ENCODE assay signal across 15 cellular contexts in the genomic region with DNA sequence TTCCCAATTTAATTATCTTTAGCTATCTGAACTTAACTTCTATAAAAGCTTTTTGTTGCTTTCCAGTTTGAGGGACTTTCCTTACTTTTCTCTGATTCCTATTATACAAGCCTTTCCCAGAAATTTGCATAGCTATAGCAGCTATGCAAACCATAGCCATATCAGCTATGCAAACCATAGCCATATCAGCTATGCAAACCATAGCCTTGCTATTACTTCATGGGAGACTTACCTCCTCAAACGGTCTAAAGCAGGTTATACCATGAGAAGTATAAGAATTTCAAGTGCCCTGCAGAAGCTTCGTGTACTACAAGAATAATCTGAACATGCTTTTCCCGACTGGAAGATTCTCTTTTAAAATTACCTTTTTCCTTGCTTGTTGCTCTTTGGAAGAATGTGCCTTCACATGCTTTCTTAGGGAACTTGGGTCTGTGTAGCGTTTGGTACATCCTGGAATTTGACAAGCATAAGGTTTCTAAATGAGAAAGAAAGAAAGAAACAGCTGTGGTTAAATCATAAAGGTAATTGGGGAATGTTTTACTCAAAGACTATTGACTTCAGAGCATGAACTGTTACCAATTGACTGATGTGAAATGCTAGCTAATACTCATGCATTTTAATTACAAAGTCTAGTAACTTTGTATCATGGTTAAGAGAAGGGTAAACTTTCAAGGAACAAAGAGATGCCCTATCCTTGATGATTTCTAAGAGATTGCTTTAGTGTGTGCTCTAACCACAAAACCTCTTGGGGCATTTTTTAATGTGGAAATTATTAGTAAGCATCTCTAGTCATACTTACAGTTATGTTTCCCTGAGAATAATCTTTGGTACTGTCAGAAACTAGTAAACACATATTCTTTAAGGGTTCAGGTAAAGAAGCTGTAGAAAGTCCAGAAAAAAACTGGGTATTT.
DNase-seq lines count a peak whose midpoint lies in the region; ATAC-seq and TF ChIP-seq lines count a peak whose summit lies in the region.
"Had no signal": no experiment of that assay in that cellular context is flagged by ENCODE, and none has a peak within 500 bp of the region (broad histone marks: within the 10 kb centered on the region; RNA-seq: fewer than 3 reads in every experiment).

No MANE protein-coding gene starts in this region.

- H3K4me2 ChIP-seq in GM23248 (ENCODE audit: unreplicated experiment), result peak overlapping the region; percentile 5
- H3K4me2 ChIP-seq: PC-9 had no signal

- no peaks in the 10 kb centered on the region for H4K20me1 ChIP-seq in GM23248 (ENCODE audit: insufficient read depth)

- H3K27ac Mint-ChIP-seq in activated T-helper 17 cell treated with anti-CD3 and anti-CD28 coated beads, Interleukin-2, amount 50 U/mL, for 72 hours, result peak overlapping the region; percentile 45
- H3K27ac Mint-ChIP-seq: CD4-positive, CD25-positive, alpha-beta regulatory T cell had no signal

- no peak overlapping the region for H3K4me3 ChIP-seq in GM23248
- H3K4me3 ChIP-seq: heart left ventricle, lung, ovary, PC-9 had no signal

- ATAC-seq in activated T-helper 17 cell treated with anti-CD3 and anti-CD28 coated beads, Interleukin-2, amount 50 U/mL, for 72 hours (replicated peaks), result peak; percentile 50
- ATAC-seq in omental fat pad (ENCODE audit: low FRiP score), result no peak

- H3K9me3 ChIP-seq in GM23248 (ENCODE audit: low read depth), result no peaks in the 10 kb centered on the region
- H3K9me3 ChIP-seq: heart left ventricle, ovary had no signal

- H3K9ac ChIP-seq in GM23248, result peak overlapping the region; percentile 6; the same call in 1 of the 2 replicates

- in situ Hi-C loops in GM23248 (cut with MboI), result no loop called here

- no peaks in the 10 kb centered on the region for H3K27me3 ChIP-seq in GM23248 (replicated peaks; ENCODE audit: insufficient read depth)
- H3K27me3 ChIP-seq: heart left ventricle, ovary had no signal

- no peak overlapping the region for H3K4me3 Mint-ChIP-seq in activated T-helper 17 cell treated with anti-CD3 and anti-CD28 coated beads, Interleukin-2, amount 50 U/mL, for 72 hours

- peaks cover 13% of the 10 kb centered on the region for H3K27me3 Mint-ChIP-seq in activated T-helper 17 cell treated with anti-CD3 and anti-CD28 coated beads, Interleukin-2, amount 50 U/mL, for 72 hours

- H3K4me1 ChIP-seq in GM23248 (ENCODE audit: insufficient read depth), result peaks cover 17% of the 10 kb centered on the region

- DNase-seq in AG08395 (ENCODE audit: low spot score), result peak; percentile 66
- peak; percentile 81 for DNase-seq in GM23248
- peak; percentile 45 for DNase-seq in iris pigment epithelial cell (ENCODE audit: low read depth)
- DNase-seq in NCI-H1436 (lab: John Stamatoyannopoulos, UW), result no peak
- DNase-seq in omental fat pad (ENCODE audit: low spot score), result no peak
- DNase-seq in stimulated activated CD4-positive, alpha-beta T cell treated with anti-CD3 and anti-CD28 coated beads, Interleukin-2, amount 100 ng/mL, for 48 hours, result no peak
- no peak for DNase-seq in NCI-H2029 treated with DMSO at 0.1 percent for 48 hours (lab: John Stamatoyannopoulos, UW)
- DNase-seq: aorta; CD4-positive, CD25-positive, alpha-beta regulatory T cell; heart left ventricle; NCI-H2227 treated with DMSO at 0.1 percent for 48 hours; ovary; PC-9 had no signal

- peaks cover 27% of the 10 kb centered on the region for H3F3A ChIP-seq in GM23248 (ENCODE audit: insufficient read depth)

- H3K36me3 ChIP-seq in GM23248 (ENCODE audit: low read depth), result no peaks in the 10 kb centered on the region
- H3K36me3 ChIP-seq: ovary had no signal

- no peak overlapping the region for H2AFZ ChIP-seq in GM23248
- H2AFZ ChIP-seq: PC-9 had no signal

- H3K27ac ChIP-seq in GM23248, result peak overlapping the region; percentile 56
- H3K27ac ChIP-seq: heart left ventricle, ovary, PC-9 had no signal

- H3K36me3 Mint-ChIP-seq in activated T-helper 17 cell treated with anti-CD3 and anti-CD28 coated beads, Interleukin-2, amount 50 U/mL, for 72 hours (ENCODE audit: low read depth), result no peaks in the 10 kb centered on the region
- H3K36me3 Mint-ChIP-seq: CD4-positive, CD25-positive, alpha-beta regulatory T cell had no signal

- no peaks in the 10 kb centered on the region for H3K9me3 Mint-ChIP-seq in activated T-helper 17 cell treated with anti-CD3 and anti-CD28 coated beads, Interleukin-2, amount 50 U/mL, for 72 hours
- H3K9me3 Mint-ChIP-seq: CD4-positive, CD25-positive, alpha-beta regulatory T cell had no signal

- H3K9me2 ChIP-seq in GM23248 (ENCODE audit: insufficient read depth), result no peaks in the 10 kb centered on the region

- no peak for TF ChIP-seq CTCF in omental fat pad (IDR thresholded peaks at IDR 0.05)

- H3K79me2 ChIP-seq in GM23248 (ENCODE audit: insufficient read depth), result no peaks in the 10 kb centered on the region

- WGBS in GM23248 (ENCODE audit: low coverage in 1 of 2, low lambda C conversion rate in 2 of 2, missing lambda C conversion rate in 2 of 2), 2 experiments, result 54 to 59% methylated on average over 4 of the region's 4 CpGs

- H3K4me1 Mint-ChIP-seq in activated T-helper 17 cell treated with anti-CD3 and anti-CD28 coated beads, Interleukin-2, amount 50 U/mL, for 72 hours, result no peaks in the 10 kb centered on the region
- H3K4me1 Mint-ChIP-seq: CD4-positive, CD25-positive, alpha-beta regulatory T cell had no signal

Comparison
In these comparisons a context has a peak if more than half of its experiments do, and no peak if none do; other contexts are left out.
1. DNase-seq: peak in AG08395 (single experiment), GM23248 (single experiment) and iris pigment epithelial cell (single experiment); none in NCI-H1436 (single experiment), omental fat pad (single experiment), stimulated activated CD4-positive, alpha-beta T cell treated with anti-CD3 and anti-CD28 coated beads, Interleukin-2, amount 100 ng/mL, for 48 hours (0 of 2) and NCI-H2029 treated with DMSO at 0.1 percent for 48 hours (single experiment).